ENCODE assay signal across 9 cellular contexts in genomic region chr3:43621974-43622739, GRCh38. TPM values are rescaled to one million over a fixed set of nuclear protein-coding genes. Genes with fewer than 3 reads are reported as not detected.
DNase-seq lines count a peak whose midpoint lies in the region; ATAC-seq, FAIRE-seq and TF ChIP-seq lines count a peak whose summit lies in the region.
"Had no signal": no experiment of that assay in that cellular context is flagged by ENCODE, and none has a peak within 500 bp of the region (broad histone marks: within the 10 kb centered on the region; RNA-seq: fewer than 3 reads in every experiment).

Gene ANO10 (minus strand): TSS chr3:43622011. CDS start chr3:43605852, 16,159 bp downstream.

- H3K4me1 Mint-ChIP-seq in activated CD4-positive, alpha-beta T cell treated with anti-CD3 and anti-CD28 coated beads for 36 hours: peaks cover 15% of the 10 kb centered on the region

- TF ChIP-seq CTCF in choroid plexus epithelial cell (conservative IDR thresholded peaks at IDR 0.05; ENCODE audit: low read depth, low read length) (no peak), kidney (IDR thresholded peaks at IDR 0.05; ENCODE audit: borderline replicate concordance, extremely low read depth, insufficient read depth) (no peak)

- H3K4me3 Mint-ChIP-seq in activated CD4-positive, alpha-beta T cell treated with anti-CD3 and anti-CD28 coated beads for 36 hours: peak within 1 kb of the TSS; percentile 83

- no peaks in the 10 kb centered on the region for H3K9me3 ChIP-seq in kidney (ENCODE audit: control insufficient read depth in 1 of 2, low read length in 2 of 2)

- POLR2A ChIA-PET in activated CD4-positive, alpha-beta T cell treated with anti-CD3 and anti-CD28 coated beads for 36 hours (lab: Charles Lee): no interaction called here

- intact Hi-C loops in activated CD4-positive, alpha-beta T cell treated with anti-CD3 and anti-CD28 coated beads for 36 hours (cut with DNase I, micrococcal nuclease): loop anchor here (1.0 to 10.0 kb wide), 9 partner anchors 68 to 1660 kb away; partner anchors contain the start of genes ABHD5 (in 2 of the 2), EXOSC7 (in 1 of the 2), SNRK (in 1 of the 2) and TCAIM (in 1 of the 2)
- intact Hi-C loops in kidney (cut with DNase I): no loop called here

- peak within 1 kb of the TSS; percentile 87 for H3K27ac Mint-ChIP-seq in activated CD4-positive, alpha-beta T cell treated with anti-CD3 and anti-CD28 coated beads for 36 hours

- FAIRE-seq in kidney (lab: Jason Lieb, UNC): peak; percentile 93
- FAIRE-seq: colon had no signal

- peaks cover 2 to 3% of the 10 kb centered on the region in 2 donors for H3K4me1 ChIP-seq in kidney (ENCODE audit: control insufficient read depth in 1 of 2, insufficient read depth in 1 of 2, low read depth in 1 of 2, low read length in 2 of 2)

- DNase-seq in Ammon's horn (ENCODE audit: low spot score) (peak; percentile 98), GM19238 (ENCODE audit: insufficient read length, low spot score) (peak; percentile 89), NCI-H510A treated with DMSO at 0.1 percent for 48 hours (lab: John Stamatoyannopoulos, UW) (peak; percentile 90), choroid plexus epithelial cell (ENCODE audit: low read depth) (peak; percentile 100), kidney (peak; percentile 99)
- peak; percentile 98 for DNase-seq in activated CD4-positive, alpha-beta T cell treated with anti-CD3 and anti-CD28 coated beads for 36 hours
- DNase-seq in stimulated activated CD4-positive, alpha-beta T cell treated with anti-CD3 and anti-CD28 coated beads, Interleukin-15, amount 100 ng/mL, for 1 hour (ENCODE audit: low read depth in 1 of 2, low spot score in 1 of 2): peak; percentile 91 to 97

- no peaks in the 10 kb centered on the region for H3K27me3 Mint-ChIP-seq in activated CD4-positive, alpha-beta T cell treated with anti-CD3 and anti-CD28 coated beads for 36 hours

- CTCF ChIA-PET in activated CD4-positive, alpha-beta T cell treated with anti-CD3 and anti-CD28 coated beads for 36 hours (lab: Charles Lee): interaction anchor here (0.5 to 1.2 kb wide), 2 partner anchors 69 to 110 kb away, joined by 3 to 5 read pairs; no protein-coding TSS in a partner anchor

- peak within 1 kb of the TSS; percentile 80 to 90 for H3K27ac ChIP-seq in kidney (ENCODE audit: low read depth in 2 of 2, low read length in 2 of 2)

- peak within 1 kb of the TSS; percentile 60 to 93 for H3K9ac ChIP-seq in kidney (ENCODE audit: low read length in 2 of 2)

- ATAC-seq in HG03439 (IDR thresholded peaks at IDR 0.05; ENCODE audit: unreplicated experiment): peak; percentile 97
- peak; percentile 95 for ATAC-seq in activated CD4-positive, alpha-beta T cell treated with anti-CD3 and anti-CD28 coated beads for 36 hours

- peak within 1 kb of the TSS; percentile 90 for H3K4me3 ChIP-seq in choroid plexus epithelial cell (ENCODE audit: low read depth, low read length)
- peak within 1 kb of the TSS; percentile 84 to 90 for H3K4me3 ChIP-seq in kidney (ENCODE audit: low read length in 2 of 2)

- no peaks in the 10 kb centered on the region for H3K36me3 ChIP-seq in kidney (ENCODE audit: control insufficient read depth in 1 of 2, insufficient read depth in 2 of 2, low read length in 2 of 2)

- no peaks in the 10 kb centered on the region for H3K9me3 Mint-ChIP-seq in activated CD4-positive, alpha-beta T cell treated with anti-CD3 and anti-CD28 coated beads for 36 hours (ENCODE audit: low read depth)

- no peaks in the 10 kb centered on the region for H3K36me3 Mint-ChIP-seq in activated CD4-positive, alpha-beta T cell treated with anti-CD3 and anti-CD28 coated beads for 36 hours (ENCODE audit: low read depth)

RNA-seq across cellular contexts. Expression of gene ANO10, which starts in this region (rescaled TPM):
- 1 to 10 TPM; 6.9 to 9.4 TPM for total RNA-seq in activated CD4-positive, alpha-beta T cell treated with anti-CD3 and anti-CD28 coated beads for 36 hours
- 45.7 TPM for total RNA-seq in kidney
- polyA plus RNA-seq in kidney (ENCODE audit: insufficient read depth, low read depth, low replicate concordance): 48.2 TPM

Comparison
In these comparisons a context has a peak if more than half of its experiments do, and no peak if none do; other contexts are left out.
1. Peak in every context shown above with its lines: DNase-seq, ATAC-seq, H3K4me3 ChIP-seq and H3K27ac ChIP-seq.